In the genomic region with DNA sequence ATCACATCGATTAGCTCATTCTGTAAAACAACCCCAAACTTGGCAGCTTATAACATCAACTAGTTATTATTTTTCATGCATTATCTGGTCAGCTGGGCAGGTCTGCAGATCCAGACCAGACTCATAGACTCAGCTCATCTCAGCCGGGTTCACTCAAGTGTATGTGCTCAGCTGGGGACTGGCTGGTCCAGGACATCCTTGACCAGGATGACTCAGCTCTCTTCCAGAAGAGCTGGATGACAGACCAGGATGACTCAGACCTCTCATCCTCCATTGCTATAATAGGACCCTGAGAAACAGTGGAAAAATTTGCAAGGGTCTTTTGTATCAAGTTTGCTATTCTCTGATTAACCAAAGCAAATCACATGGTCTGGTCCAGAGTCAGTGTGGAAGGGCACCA, we compare ENCODE assay signal across 10 cellular contexts.
A peak's percentile ranks its signal among the peaks of the same experiment; 100 is the strongest.
DNase-seq lines count a peak whose midpoint lies in the region; ATAC-seq and TF ChIP-seq lines count a peak whose summit lies in the region.
"Had no signal": no experiment of that assay in that cellular context is flagged by ENCODE, and none has a peak within 500 bp of the region (broad histone marks: within the 10 kb centered on the region; RNA-seq: fewer than 3 reads in every experiment).

No MANE protein-coding gene starts in this region.

- H3K36me3 ChIP-seq in HEK293 (ENCODE audit: control insufficient read depth in 2 of 2, insufficient read depth in 1 of 2, low read length in 2 of 2), result peaks cover 0 to 6% of the 10 kb centered on the region in 2 experiments; a peak in 2 of 3 replicates

- peak; percentile 39 for DNase-seq in 8988T
- DNase-seq in SW 1271 (lab: John Stamatoyannopoulos, UW), result peak; percentile 31 to 53
- peak; percentile 91 to 93 for DNase-seq in foreskin fibroblast
- DNase-seq in activated naive CD8-positive, alpha-beta T cell treated with anti-CD3 and anti-CD28 coated beads, Interleukin-2, amount 50 U/mL, for 24 hours, result no peak
- no peak for DNase-seq in DMS 273 (lab: John Stamatoyannopoulos, UW; ENCODE audit: unreplicated experiment)
- no peak for DNase-seq in stimulated activated naive B cell treated with anti-CD40 and anti-IgM and Interleukin-4, amounts not matched to agents 10 μg/mL and 1 μg/mL and 100 μg/mL, for 72 hours
- DNase-seq: activated CD4-positive, alpha-beta T cell treated with anti-CD3 and anti-CD28 coated beads, Interleukin-2, amount 50 U/mL, for 4 hours had no signal

- CTCF ChIA-PET in HEK293 (lab: Yijun Ruan, JAX), result interaction anchor here (1.0 to 2.3 kb wide), 3 partner anchors 33 to 711 kb away, joined by 3 to 9 read pairs (median 6); no protein-coding TSS in a partner anchor

- H3K9me3 ChIP-seq in HEK293 (ENCODE audit: control insufficient read depth, insufficient read depth, low read depth, low read length), result no peaks in the 10 kb centered on the region

- POLR2A ChIA-PET in HEK293 (lab: Yijun Ruan, JAX), result interaction anchor here (0.6 kb wide), 1 partner anchor 312 kb away, joined by 4 read pairs; no protein-coding TSS in a partner anchor

- H3K27ac Mint-ChIP-seq in activated naive CD8-positive, alpha-beta T cell treated with anti-CD3 and anti-CD28 coated beads, Interleukin-2, amount 50 U/mL, for 24 hours, result no peak overlapping the region
- H3K27ac Mint-ChIP-seq in stimulated activated naive B cell treated with anti-CD40 and anti-IgM and Interleukin-4, amounts not matched to agents 10 μg/mL and 1 μg/mL and 100 μg/mL, for 72 hours, result no peak overlapping the region
- H3K27ac Mint-ChIP-seq: CD14-positive monocyte had no signal

- no peaks in the 10 kb centered on the region for H3K9me3 Mint-ChIP-seq in activated naive CD8-positive, alpha-beta T cell treated with anti-CD3 and anti-CD28 coated beads, Interleukin-2, amount 50 U/mL, for 24 hours
- no peaks in the 10 kb centered on the region for H3K9me3 Mint-ChIP-seq in stimulated activated naive B cell treated with anti-CD40 and anti-IgM and Interleukin-4, amounts not matched to agents 10 μg/mL and 1 μg/mL and 100 μg/mL, for 72 hours
- H3K9me3 Mint-ChIP-seq: CD14-positive monocyte had no signal

- H3K4me3 Mint-ChIP-seq in activated naive CD8-positive, alpha-beta T cell treated with anti-CD3 and anti-CD28 coated beads, Interleukin-2, amount 50 U/mL, for 24 hours, result no peak overlapping the region
- no peak overlapping the region for H3K4me3 Mint-ChIP-seq in stimulated activated naive B cell treated with anti-CD40 and anti-IgM and Interleukin-4, amounts not matched to agents 10 μg/mL and 1 μg/mL and 100 μg/mL, for 72 hours
- H3K4me3 Mint-ChIP-seq: CD14-positive monocyte had no signal

- ATAC-seq in activated naive CD8-positive, alpha-beta T cell treated with anti-CD3 and anti-CD28 coated beads, Interleukin-2, amount 50 U/mL, for 24 hours, result no peak
- ATAC-seq in stimulated activated naive B cell treated with anti-CD40 and anti-IgM and Interleukin-4, amounts not matched to agents 10 μg/mL and 1 μg/mL and 100 μg/mL, for 72 hours (replicated peaks), result no peak
- no peak for ATAC-seq in HG02938 (IDR thresholded peaks at IDR 0.05; ENCODE audit: unreplicated experiment)

- H3K4me1 ChIP-seq in HEK293 (ENCODE audit: control insufficient read depth, insufficient read depth, low read length), result no peaks in the 10 kb centered on the region

- H3K36me3 Mint-ChIP-seq in activated naive CD8-positive, alpha-beta T cell treated with anti-CD3 and anti-CD28 coated beads, Interleukin-2, amount 50 U/mL, for 24 hours (ENCODE audit: low read depth), result no peaks in the 10 kb centered on the region
- H3K36me3 Mint-ChIP-seq in stimulated activated naive B cell treated with anti-CD40 and anti-IgM and Interleukin-4, amounts not matched to agents 10 μg/mL and 1 μg/mL and 100 μg/mL, for 72 hours, result no peaks in the 10 kb centered on the region

- no peaks in the 10 kb centered on the region for H3K27me3 Mint-ChIP-seq in activated naive CD8-positive, alpha-beta T cell treated with anti-CD3 and anti-CD28 coated beads, Interleukin-2, amount 50 U/mL, for 24 hours
- no peaks in the 10 kb centered on the region for H3K27me3 Mint-ChIP-seq in stimulated activated naive B cell treated with anti-CD40 and anti-IgM and Interleukin-4, amounts not matched to agents 10 μg/mL and 1 μg/mL and 100 μg/mL, for 72 hours

- no peak overlapping the region for H3K4me3 ChIP-seq in HEK293 (ENCODE audit: low read depth, low read length)
- no peak overlapping the region for H3K4me3 ChIP-seq in foreskin fibroblast (ENCODE audit: low read depth in 1 of 2, low read length in 2 of 2)

- no peak for TF ChIP-seq CTCF in HEK293 (tag by site-specific recombination; IDR thresholded peaks at IDR 0.05)
- TF ChIP-seq CTCF in foreskin fibroblast (IDR thresholded peaks at IDR 0.05; ENCODE audit: low read depth, low read length), result no peak

- no peak overlapping the region for H3K27ac ChIP-seq in HEK293 (ENCODE audit: extremely low read depth, low read depth, low read length)

- peaks cover 5% of the 10 kb centered on the region for H3K4me1 Mint-ChIP-seq in activated naive CD8-positive, alpha-beta T cell treated with anti-CD3 and anti-CD28 coated beads, Interleukin-2, amount 50 U/mL, for 24 hours
- no peaks in the 10 kb centered on the region for H3K4me1 Mint-ChIP-seq in stimulated activated naive B cell treated with anti-CD40 and anti-IgM and Interleukin-4, amounts not matched to agents 10 μg/mL and 1 μg/mL and 100 μg/mL, for 72 hours
- H3K4me1 Mint-ChIP-seq: CD14-positive monocyte had no signal

TF ChIP-seq in HEK293, 187 proteins besides CTCF, POLR2A, EP300 and RAD21:
- TF ChIP-seq ZSCAN23 (tag by site-specific recombination; IDR thresholded peaks at IDR 0.05), result no peak
- peak; percentile 66; the same call in 1 of the 2 replicates for TF ChIP-seq ZNF600 (tag by site-specific recombination; IDR thresholded peaks at IDR 0.05)

Comparison
In these comparisons a context has a peak if more than half of its experiments do, and no peak if none do; other contexts are left out.
1. DNase-seq: peak in 8988T (single experiment), SW 1271 (2 of 2) and foreskin fibroblast (2 of 2); none in activated naive CD8-positive, alpha-beta T cell treated with anti-CD3 and anti-CD28 coated beads, Interleukin-2, amount 50 U/mL, for 24 hours (single experiment), DMS 273 (single experiment) and stimulated activated naive B cell treated with anti-CD40 and anti-IgM and Interleukin-4, amounts not matched to agents 10 μg/mL and 1 μg/mL and 100 μg/mL, for 72 hours (single experiment).